ENCODE assay signal across 12 cellular contexts in genomic region chr6:45075246-45075645, GRCh38.
DNase-seq lines count a peak whose midpoint lies in the region; ATAC-seq, FAIRE-seq and TF ChIP-seq lines count a peak whose summit lies in the region.
"Had no signal": no experiment of that assay in that cellular context is flagged by ENCODE, and none has a peak within 500 bp of the region (broad histone marks: within the 10 kb centered on the region; RNA-seq: fewer than 3 reads in every experiment).

No MANE protein-coding gene starts in this region.

- H3K9me3 ChIP-seq in right atrium auricular region (peaks cover 0 to 13% of the 10 kb centered on the region in 2 donors), HepG2 (ENCODE audit: low read length) (peaks cover 20% of the 10 kb centered on the region)

- H3K79me2 ChIP-seq in HepG2 (ENCODE audit: insufficient read depth, low read length) = no peaks in the 10 kb centered on the region

- DNase-seq in activated T-cell treated with anti-CD3 and anti-CD28 coated beads, Interleukin-2, amount 50 U/mL, for 24 hours = no peak
- DNase-seq in activated T-cell treated with anti-CD3 and anti-CD28 coated beads for 4 hours (no peak), fibroblast of the conjunctiva (ENCODE audit: low read depth) (peak; percentile 93), right atrium auricular region (ENCODE audit: low spot score) (no peak), HK-2 (ENCODE audit: unreplicated experiment) (no peak), HepG2 (ENCODE audit: low spot score) (no peak)
- DNase-seq in stimulated activated effector memory CD8-positive, alpha-beta T cell treated with anti-CD3 and anti-CD28 coated beads, Interleukin-12 subunit alpha, Interleukin-12 subunit beta, amount 100 ng/mL, for 72 hours (ENCODE audit: low spot score in 2 of 2) = no peak
- DNase-seq: H7, NCI-H510A had no signal

- no peak overlapping the region for H2AFZ ChIP-seq in HepG2 (ENCODE audit: low read length)

- peaks cover 18% of the 10 kb centered on the region for H3K9me3 Mint-ChIP-seq in activated T-cell treated with anti-CD3 and anti-CD28 coated beads, Interleukin-2, amount 50 U/mL, for 24 hours
- peaks cover 10% of the 10 kb centered on the region for H3K9me3 Mint-ChIP-seq in stimulated activated effector memory CD8-positive, alpha-beta T cell treated with anti-CD3 and anti-CD28 coated beads, Interleukin-12 subunit alpha, Interleukin-12 subunit beta, amount 100 ng/mL, for 72 hours

- peaks cover 13% of the 10 kb centered on the region for H3K36me3 Mint-ChIP-seq in activated T-cell treated with anti-CD3 and anti-CD28 coated beads, Interleukin-2, amount 50 U/mL, for 24 hours (ENCODE audit: low read depth)
- H3K36me3 Mint-ChIP-seq in stimulated activated effector memory CD8-positive, alpha-beta T cell treated with anti-CD3 and anti-CD28 coated beads, Interleukin-12 subunit alpha, Interleukin-12 subunit beta, amount 100 ng/mL, for 72 hours = no peaks in the 10 kb centered on the region

- TF ChIP-seq POLR2A in HepG2 (IDR thresholded peaks at IDR 0.05; ENCODE audit: insufficient read depth in 1 of 2, low read depth in 2 of 2, low read length in 2 of 2) = no peak

- FAIRE-seq in HepG2 (lab: Jason Lieb, UNC) = no peak

- ATAC-seq in SK-N-SH treated with all-trans-retinoic acid at 6 μM for 48 hours (peak; percentile 89), HepG2 (no peak)
- ATAC-seq in stimulated activated effector memory CD8-positive, alpha-beta T cell treated with anti-CD3 and anti-CD28 coated beads, Interleukin-12 subunit alpha, Interleukin-12 subunit beta, amount 100 ng/mL, for 72 hours = peak; percentile 89

- H3K27ac ChIP-seq in right atrium auricular region (no peak overlapping the region), HepG2 (ENCODE audit: extremely low read length, insufficient read depth, low read length) (no peak overlapping the region)

- intact Hi-C loops in HepG2 (cut with micrococcal nuclease; ENCODE audit: unreplicated experiment) = no loop called here

- no peaks in the 10 kb centered on the region for H3K27me3 Mint-ChIP-seq in activated T-cell treated with anti-CD3 and anti-CD28 coated beads, Interleukin-2, amount 50 U/mL, for 24 hours
- H3K27me3 Mint-ChIP-seq: B cell had no signal

- TF ChIP-seq CTCF in right atrium auricular region (IDR thresholded peaks at IDR 0.05) (no peak), HepG2 (CRISPR knock-in tag; IDR thresholded peaks at IDR 0.05) (no peak)

- H3K4me3 Mint-ChIP-seq in activated T-cell treated with anti-CD3 and anti-CD28 coated beads, Interleukin-2, amount 50 U/mL, for 24 hours = no peak overlapping the region
- no peak overlapping the region for H3K4me3 Mint-ChIP-seq in stimulated activated effector memory CD8-positive, alpha-beta T cell treated with anti-CD3 and anti-CD28 coated beads, Interleukin-12 subunit alpha, Interleukin-12 subunit beta, amount 100 ng/mL, for 72 hours
- H3K4me3 Mint-ChIP-seq: B cell had no signal

- no peak overlapping the region for H3K9ac ChIP-seq in HepG2 (ENCODE audit: insufficient read depth, low read depth, low read length)

- WGBS in HepG2 (ENCODE audit: low lambda C conversion rate) = 88% methylated on average over 2 of the region's 2 CpGs

- H4K20me1 ChIP-seq in HepG2 (ENCODE audit: insufficient read depth, low read length) = no peaks in the 10 kb centered on the region

- no peaks in the 10 kb centered on the region for H3K36me3 ChIP-seq in right atrium auricular region
- H3K36me3 ChIP-seq in HepG2 (replicated peaks in 1 of 2; ENCODE audit: control insufficient read depth in 1 of 2, insufficient read depth in 2 of 2, low read length in 2 of 2) = no peaks in the 10 kb centered on the region

- POLR2A ChIA-PET in HepG2 (lab: Yijun Ruan, JAX) = no interaction called here

- no peak overlapping the region for H3K4me2 ChIP-seq in HepG2 (ENCODE audit: low read depth, low read length)

- no peak for TF ChIP-seq RAD21 in HepG2 (CRISPR knock-in tag; IDR thresholded peaks at IDR 0.05)

- H3K4me1 ChIP-seq in right atrium auricular region (no peaks in the 10 kb centered on the region), HepG2 (ENCODE audit: insufficient read depth, low read length) (no peaks in the 10 kb centered on the region)

- peak overlapping the region; percentile 16 for H3K27ac Mint-ChIP-seq in activated T-cell treated with anti-CD3 and anti-CD28 coated beads, Interleukin-2, amount 50 U/mL, for 24 hours
- H3K27ac Mint-ChIP-seq in stimulated activated effector memory CD8-positive, alpha-beta T cell treated with anti-CD3 and anti-CD28 coated beads, Interleukin-12 subunit alpha, Interleukin-12 subunit beta, amount 100 ng/mL, for 72 hours = no peak overlapping the region
- H3K27ac Mint-ChIP-seq: B cell had no signal

- in situ Hi-C loops in HepG2 (cut with HindIII; ENCODE audit: extremely low pct_ligation_motif_present, low pct_unique_long_range_greater_than_20kb) = no loop called here

- H3K4me1 Mint-ChIP-seq in activated T-cell treated with anti-CD3 and anti-CD28 coated beads, Interleukin-2, amount 50 U/mL, for 24 hours (ENCODE audit: low read depth) = peaks cover 34% of the 10 kb centered on the region
- H3K4me1 Mint-ChIP-seq in stimulated activated effector memory CD8-positive, alpha-beta T cell treated with anti-CD3 and anti-CD28 coated beads, Interleukin-12 subunit alpha, Interleukin-12 subunit beta, amount 100 ng/mL, for 72 hours = no peaks in the 10 kb centered on the region

- TF ChIP-seq EP300 in HepG2 (IDR thresholded peaks at IDR 0.05; ENCODE audit: low read depth in 2 of 2, low read length in 2 of 2) (no peak), HepG2 (CRISPR knock-in tag; IDR thresholded peaks at IDR 0.05; ENCODE audit: borderline replicate concordance) (no peak)

- CTCF ChIA-PET in HepG2 (lab: Yijun Ruan, JAX; ENCODE audit: low intra/inter-chr PET ratio, low total read pairs) = no interaction called here

- H3K27me3 ChIP-seq in right atrium auricular region (no peaks in the 10 kb centered on the region), HepG2 (ENCODE audit: control insufficient read depth in 1 of 2, insufficient read depth in 2 of 2, low read length in 2 of 2) (no peaks in the 10 kb centered on the region)

- no peak overlapping the region for H3K4me3 ChIP-seq in right atrium auricular region
- H3K4me3 ChIP-seq in HepG2 (replicated peaks in 1 of 3; ENCODE audit: insufficient read depth in 1 of 3, low read depth in 2 of 3, low read length in 3 of 3) = no peak overlapping the region
- H3K4me3 ChIP-seq: lung had no signal

- BruUV-seq in HepG2 (replicated peaks; lab: Mats Ljungman, UMichigan) = no TSS peak

TF ChIP-seq in SK-N-SH treated with all-trans-retinoic acid at 6 μM for 48 hours, 23 proteins besides CTCF, POLR2A, EP300 and RAD21:
- TF ChIP-seq ISL1 (CRISPR knock-in tag; IDR thresholded peaks at IDR 0.05) (peak; percentile 17; the same call in 1 of the 2 replicates), ZNF70 (CRISPR knock-in tag; IDR thresholded peaks at IDR 0.05) (no peak)

TF ChIP-seq in HepG2, 621 proteins besides CTCF, POLR2A, EP300 and RAD21 (continues in another document):
- TF ChIP-seq HNF1B (CRISPR knock-in tag; IDR thresholded peaks at IDR 0.05) = no peak
- TF ChIP-seq IKZF4 (CRISPR knock-in tag; IDR thresholded peaks at IDR 0.05; ENCODE audit: borderline replicate concordance, low read depth, not compliant biosample characterization) = no peak
- TF ChIP-seq ZNF17 (CRISPR knock-in tag; IDR thresholded peaks at IDR 0.05) = no peak
- TF ChIP-seq AKAP8 (CRISPR knock-in tag; IDR thresholded peaks at IDR 0.05) = no peak
- no peak for TF ChIP-seq ATF7-NPFF (CRISPR knock-in tag; IDR thresholded peaks at IDR 0.05; ENCODE audit: low read depth)
- no peak for TF ChIP-seq TFDP1 (CRISPR knock-in tag; IDR thresholded peaks at IDR 0.05; ENCODE audit: borderline replicate concordance)
- no peak for TF ChIP-seq PHB2 (IDR thresholded peaks at IDR 0.05; ENCODE audit: partially characterized antibody)
- no peak for TF ChIP-seq ZFP36L2 (CRISPR knock-in tag; IDR thresholded peaks at IDR 0.05)
- TF ChIP-seq ZNF597 (CRISPR knock-in tag; IDR thresholded peaks at IDR 0.05) = no peak
- TF ChIP-seq ZNF883 (CRISPR knock-in tag; IDR thresholded peaks at IDR 0.05; ENCODE audit: not compliant biosample characterization) = no peak
